32 cellular contexts compared by ENCODE assay signal in genomic region chr3:126375835-126376331, GRCh38. TPM values are rescaled to one million over a fixed set of nuclear protein-coding genes. Genes with fewer than 3 reads are reported as not detected.
A peak's percentile ranks its signal among the peaks of the same experiment; 100 is the strongest.
DNase-seq lines count a peak whose midpoint lies in the region; ATAC-seq, FAIRE-seq and TF ChIP-seq lines count a peak whose summit lies in the region.
"Had no signal": no experiment of that assay in that cellular context is flagged by ENCODE, and none has a peak within 500 bp of the region (broad histone marks: within the 10 kb centered on the region; RNA-seq: fewer than 3 reads in every experiment).

No MANE protein-coding gene starts in this region.

- no TSS peak for BruUV-seq in HepG2 (replicated peaks; lab: Mats Ljungman, UMichigan)

- peak overlapping the region; percentile 48 to 88 (median 79) for H3K4me2 ChIP-seq in BLaER1 treated with 17β-estradiol and CSF1 and Interleukin-3, amounts not matched to agents 10 nM and 100 nM
- no peak overlapping the region; the same call in 1 of the 2 replicates for H3K4me2 ChIP-seq in HepG2 (ENCODE audit: low read depth, low read length)
- H3K4me2 ChIP-seq: PC-9 had no signal

- no peaks in the 10 kb centered on the region for H3K79me2 ChIP-seq in HepG2 (ENCODE audit: insufficient read depth, low read length)

- POLR2A ChIA-PET in HepG2 (lab: Yijun Ruan, JAX): no interaction called here
- POLR2A ChIA-PET in activated CD8-positive, alpha-beta T cell treated with anti-CD3 and anti-CD28 coated beads, Interleukin-2, amount 10 ng/mL, durations not matched to agents 7 days and 5 days (lab: Charles Lee): no interaction called here

- H3K9ac ChIP-seq in BLaER1 treated with 17β-estradiol and CSF1 and Interleukin-3, amounts not matched to agents 10 nM and 100 nM: peak overlapping the region in 6 of 11 experiments; percentile 4 to 65 (median 45); a peak in 9 of 22 replicates
- peak overlapping the region; percentile 36 for H3K9ac ChIP-seq in SK-N-MC (ENCODE audit: insufficient read length)
- no peak overlapping the region for H3K9ac ChIP-seq in HepG2 (ENCODE audit: insufficient read depth, low read depth, low read length)
- H3K9ac ChIP-seq in subcutaneous abdominal adipose tissue (ENCODE audit: low read length in 5 of 5): no peak overlapping the region

- H3K36me3 Mint-ChIP-seq in activated CD8-positive, alpha-beta T cell treated with anti-CD3 and anti-CD28 coated beads, Interleukin-2, amount 10 ng/mL, durations not matched to agents 7 days and 5 days (ENCODE audit: low read depth): no peaks in the 10 kb centered on the region
- H3K36me3 Mint-ChIP-seq: mesothelial cell of epicardium, naive B cell had no signal

- no peak overlapping the region for H3K4me3 ChIP-seq in BLaER1 treated with 17β-estradiol and CSF1 and Interleukin-3, amounts not matched to agents 10 nM and 100 nM
- H3K4me3 ChIP-seq in SK-N-MC (peak overlapping the region; percentile 13), HepG2 (replicated peaks in 1 of 3; ENCODE audit: insufficient read depth in 1 of 3, low read depth in 2 of 3, low read length in 3 of 3) (no peak overlapping the region), subcutaneous abdominal adipose tissue (ENCODE audit: low read depth in 1 of 5, low read length in 5 of 5) (no peak overlapping the region)
- H3K4me3 ChIP-seq: MG63, PC-9, psoas muscle had no signal

- no peaks in the 10 kb centered on the region; a peak in 1 of 22 replicates for H4K20me1 ChIP-seq in BLaER1 treated with 17β-estradiol and CSF1 and Interleukin-3, amounts not matched to agents 10 nM and 100 nM
- no peaks in the 10 kb centered on the region for H4K20me1 ChIP-seq in HepG2 (ENCODE audit: insufficient read depth, low read length)

- 39% methylated on average over 3 of the region's 13 CpGs for WGBS in HepG2 (ENCODE audit: low lambda C conversion rate)

- TF ChIP-seq EP300 in HepG2 (IDR thresholded peaks at IDR 0.05; ENCODE audit: low read depth in 2 of 2, low read length in 2 of 2) (no peak), HepG2 (CRISPR knock-in tag; IDR thresholded peaks at IDR 0.05; ENCODE audit: borderline replicate concordance) (no peak)

- H3K9me3 ChIP-seq in BLaER1 treated with 17β-estradiol and CSF1 and Interleukin-3, amounts not matched to agents 10 nM and 100 nM (replicated peaks in 1 of 11): no peaks in the 10 kb centered on the region; a peak in 1 of 22 replicates
- H3K9me3 ChIP-seq in SK-N-MC (ENCODE audit: low read depth, low read length) (no peaks in the 10 kb centered on the region), HepG2 (ENCODE audit: low read length) (no peaks in the 10 kb centered on the region), subcutaneous abdominal adipose tissue (ENCODE audit: control insufficient read depth in 5 of 5, low read length in 5 of 5) (no peaks in the 10 kb centered on the region)
- H3K9me3 ChIP-seq: BE2C, MG63, psoas muscle had no signal

- no peak overlapping the region for H2AFZ ChIP-seq in HepG2 (ENCODE audit: low read length)
- H2AFZ ChIP-seq: PC-9 had no signal

- H3K27ac ChIP-seq in BLaER1 treated with 17β-estradiol and CSF1 and Interleukin-3, amounts not matched to agents 10 nM and 100 nM: peak overlapping the region in 3 of 11 experiments; percentile 10 to 37 (median 30); a peak in 4 of 22 replicates
- peak overlapping the region; percentile 54 for H3K27ac ChIP-seq in SK-N-MC
- H3K27ac ChIP-seq in HepG2 (ENCODE audit: extremely low read length, insufficient read depth, low read length): no peak overlapping the region
- peak overlapping the region; percentile 80 for H3K27ac ChIP-seq in subcutaneous abdominal adipose tissue (ENCODE audit: low read depth, low read length)
- H3K27ac ChIP-seq: PC-9, VCaP had no signal

- H3K9me3 Mint-ChIP-seq in activated CD8-positive, alpha-beta T cell treated with anti-CD3 and anti-CD28 coated beads, Interleukin-2, amount 10 ng/mL, durations not matched to agents 7 days and 5 days (ENCODE audit: insufficient read depth): no peaks in the 10 kb centered on the region
- H3K9me3 Mint-ChIP-seq: activated CD4-positive, alpha-beta T cell treated with anti-CD3 and anti-CD28 coated beads, Interleukin-2, amount 10 ng/mL, durations not matched to agents 7 days and 5 days; activated T-cell treated with anti-CD3 and anti-CD28 coated beads, Interleukin-2, amount 50 U/mL, for 4 hours; mesothelial cell of epicardium had no signal

- in situ Hi-C loops in HepG2 (cut with HindIII; ENCODE audit: extremely low pct_ligation_motif_present, low pct_unique_long_range_greater_than_20kb): no loop called here

- no peaks in the 10 kb centered on the region for H3K36me3 ChIP-seq in BLaER1 treated with 17β-estradiol and CSF1 and Interleukin-3, amounts not matched to agents 10 nM and 100 nM
- H3K36me3 ChIP-seq in SK-N-MC (ENCODE audit: insufficient read depth, low read length): no peaks in the 10 kb centered on the region
- no peaks in the 10 kb centered on the region for H3K36me3 ChIP-seq in HepG2 (replicated peaks in 1 of 2; ENCODE audit: control insufficient read depth in 1 of 2, insufficient read depth in 2 of 2, low read length in 2 of 2)
- no peaks in the 10 kb centered on the region for H3K36me3 ChIP-seq in subcutaneous abdominal adipose tissue (ENCODE audit: control insufficient read depth in 5 of 5, insufficient read depth in 5 of 5, low read length in 5 of 5)
- H3K36me3 ChIP-seq: BE2C, MG63 had no signal

- no peaks in the 10 kb centered on the region for H3K27me3 ChIP-seq in BLaER1 treated with 17β-estradiol and CSF1 and Interleukin-3, amounts not matched to agents 10 nM and 100 nM
- peaks cover 5 to 66% of the 10 kb centered on the region in 2 experiments for H3K27me3 ChIP-seq in HepG2 (ENCODE audit: control insufficient read depth in 1 of 2, insufficient read depth in 2 of 2, low read length in 2 of 2)
- H3K27me3 ChIP-seq in subcutaneous abdominal adipose tissue (ENCODE audit: control insufficient read depth in 5 of 5, insufficient read depth in 4 of 5, low read length in 5 of 5): peaks cover 0 to 3% (median 0%) of the 10 kb centered on the region in 5 donors
- H3K27me3 ChIP-seq: BE2C, MG63 had no signal

- intact Hi-C loops in HepG2 (cut with micrococcal nuclease; ENCODE audit: unreplicated experiment): no loop called here

- peaks cover under 1% of the 10 kb centered on the region for H3K27me3 Mint-ChIP-seq in activated CD8-positive, alpha-beta T cell treated with anti-CD3 and anti-CD28 coated beads, Interleukin-2, amount 10 ng/mL, durations not matched to agents 7 days and 5 days (ENCODE audit: low read depth)
- H3K27me3 Mint-ChIP-seq: activated CD4-positive, alpha-beta T cell treated with anti-CD3 and anti-CD28 coated beads, Interleukin-2, amount 10 ng/mL, durations not matched to agents 7 days and 5 days had no signal

- H3K27ac Mint-ChIP-seq in activated CD8-positive, alpha-beta T cell treated with anti-CD3 and anti-CD28 coated beads, Interleukin-2, amount 10 ng/mL, durations not matched to agents 7 days and 5 days: no peak overlapping the region
- H3K27ac Mint-ChIP-seq: activated CD4-positive, alpha-beta T cell treated with anti-CD3 and anti-CD28 coated beads, Interleukin-2, amount 10 ng/mL, durations not matched to agents 7 days and 5 days; effector memory CD8-positive, alpha-beta T cell; mesothelial cell of epicardium had no signal

- FAIRE-seq in HepG2 (lab: Jason Lieb, UNC): no peak
- FAIRE-seq in GM19239 (lab: Jason Lieb, UNC): no peak
- FAIRE-seq: GM18507, urothelium cell line had no signal

- H3K4me1 ChIP-seq in BLaER1 treated with 17β-estradiol and CSF1 and Interleukin-3, amounts not matched to agents 10 nM and 100 nM: peaks cover 16 to 39% (median 30%) of the 10 kb centered on the region in 10 experiments
- H3K4me1 ChIP-seq in HepG2 (ENCODE audit: insufficient read depth, low read length): peaks cover 42% of the 10 kb centered on the region
- H3K4me1 ChIP-seq in subcutaneous abdominal adipose tissue (ENCODE audit: control insufficient read depth in 5 of 5, insufficient read depth in 5 of 5, low read length in 5 of 5): peaks cover 7 to 51% (median 46%) of the 10 kb centered on the region in 5 donors
- H3K4me1 ChIP-seq: BE2C had no signal

- ATAC-seq in HepG2: no peak
- no peak for ATAC-seq in activated CD8-positive, alpha-beta T cell treated with anti-CD3 and anti-CD28 coated beads, Interleukin-2, amount 10 ng/mL, durations not matched to agents 7 days and 5 days
- ATAC-seq: activated T-cell treated with anti-CD3 and anti-CD28 coated beads, Interleukin-2, amount 50 U/mL, for 4 hours; effector memory CD8-positive, alpha-beta T cell had no signal

- no peak overlapping the region for H3K4me3 Mint-ChIP-seq in activated CD8-positive, alpha-beta T cell treated with anti-CD3 and anti-CD28 coated beads, Interleukin-2, amount 10 ng/mL, durations not matched to agents 7 days and 5 days
- H3K4me3 Mint-ChIP-seq: activated CD4-positive, alpha-beta T cell treated with anti-CD3 and anti-CD28 coated beads, Interleukin-2, amount 10 ng/mL, durations not matched to agents 7 days and 5 days; activated T-cell treated with anti-CD3 and anti-CD28 coated beads, Interleukin-2, amount 50 U/mL, for 4 hours; effector memory CD8-positive, alpha-beta T cell; mesothelial cell of epicardium; naive B cell had no signal

- CTCF ChIA-PET in HepG2 (lab: Yijun Ruan, JAX; ENCODE audit: low intra/inter-chr PET ratio, low total read pairs): no interaction called here
- CTCF ChIA-PET in activated CD8-positive, alpha-beta T cell treated with anti-CD3 and anti-CD28 coated beads, Interleukin-2, amount 10 ng/mL, durations not matched to agents 7 days and 5 days (lab: Charles Lee): no interaction called here

- TF ChIP-seq POLR2A in HepG2 (IDR thresholded peaks at IDR 0.05; ENCODE audit: insufficient read depth in 1 of 2, low read depth in 2 of 2, low read length in 2 of 2): no peak

- TF ChIP-seq RAD21 in HepG2 (CRISPR knock-in tag; IDR thresholded peaks at IDR 0.05): no peak

- no peaks in the 10 kb centered on the region for H3K4me1 Mint-ChIP-seq in activated CD8-positive, alpha-beta T cell treated with anti-CD3 and anti-CD28 coated beads, Interleukin-2, amount 10 ng/mL, durations not matched to agents 7 days and 5 days (ENCODE audit: low read depth)
- H3K4me1 Mint-ChIP-seq: activated CD4-positive, alpha-beta T cell treated with anti-CD3 and anti-CD28 coated beads, Interleukin-2, amount 10 ng/mL, durations not matched to agents 7 days and 5 days; naive B cell had no signal

- TF ChIP-seq CTCF in HepG2 (CRISPR knock-in tag; IDR thresholded peaks at IDR 0.05): no peak

- DNase-seq in SK-N-MC (ENCODE audit: low read depth, low spot score) (no peak), HepG2 (ENCODE audit: low spot score) (no peak), medulla oblongata (ENCODE audit: extremely low spot score) (no peak), GM19239 (ENCODE audit: insufficient read length, low spot score) (no peak)
- DNase-seq in activated CD8-positive, alpha-beta T cell treated with anti-CD3 and anti-CD28 coated beads, Interleukin-2, amount 10 ng/mL, durations not matched to agents 7 days and 5 days: no peak
- DNase-seq: activated CD4-positive, alpha-beta T cell treated with anti-CD3 and anti-CD28 coated beads, Interleukin-2, amount 10 ng/mL, durations not matched to agents 7 days and 5 days; activated T-cell treated with anti-CD3 and anti-CD28 coated beads, Interleukin-2, amount 50 U/mL, for 4 hours; BE2C; caudate nucleus; cortex of kidney; DMS153; effector memory CD8-positive, alpha-beta T cell; KBM-7; left ventricle myocardium superior; naive B cell; NCI-H1930; NCI-H226; NCI-H69; PC-9; SHP77; stimulated activated naive CD4-positive, alpha-beta T cell had no signal

RNA-seq across cellular contexts. Expression of gene KLF15, which starts 18.7 kb away (rescaled TPM):
- total RNA-seq in HepG2 (2016; rRNA removed; fragmentation: Illumina TruSeq; extraction: Trizol): 5.4 and 7.8 TPM in 2 replicates
- total RNA-seq in HepG2 (2016; cell fraction: cytosol; rRNA removed; fragmentation: Illumina TruSeq; extraction: Trizol; ENCODE audit: low read depth): 1.1 and 1.4 TPM in 2 replicates
- 5.0 and 8.2 TPM in 2 replicates for total RNA-seq in HepG2 (2016; cell fraction: insoluble cytoplasmic fraction; rRNA removed; fragmentation: Illumina TruSeq; extraction: Trizol)
- total RNA-seq in HepG2 (2016; cell fraction: membrane; rRNA removed; fragmentation: Illumina TruSeq; extraction: Trizol): 3.1 and 3.8 TPM in 2 replicates
- total RNA-seq in HepG2 (2016; cell fraction: nucleus; rRNA removed; fragmentation: Illumina TruSeq; extraction: Trizol): 6.2 and 8.6 TPM in 2 replicates
- 5.3 and 7.1 TPM in 2 replicates for polyA plus RNA-seq in HepG2 (2011; rRNA removed)
- 3.5 and 8.6 TPM in 2 replicates for polyA plus RNA-seq in HepG2 (2011; cell fraction: cytosol; rRNA removed)
- 10.1 and 15.9 TPM in 2 replicates for polyA plus RNA-seq in HepG2 (2011; cell fraction: nucleus; rRNA removed)
- polyA plus RNA-seq in HepG2 (2012): 3.1 and 3.5 TPM in 2 replicates
- polyA plus RNA-seq in HepG2 (2016; cell fraction: cytosol; fragmentation: Illumina TruSeq; extraction: Trizol; ENCODE audit: low read depth): 0.46 and 0.59 TPM in 2 replicates
- polyA plus RNA-seq in HepG2 (2016; cell fraction: insoluble cytoplasmic fraction; fragmentation: Illumina TruSeq; extraction: Trizol; ENCODE audit: low read depth): 5.6 and 7.2 TPM in 2 replicates
- polyA plus RNA-seq in HepG2 (2016; cell fraction: membrane; fragmentation: Illumina TruSeq; extraction: Trizol; ENCODE audit: low read depth): 1.9 and 2.3 TPM in 2 replicates
- polyA plus RNA-seq in HepG2 (2016; cell fraction: nucleus; fragmentation: Illumina TruSeq; extraction: Trizol; ENCODE audit: insufficient read depth, low read depth): 11.1 and 14.2 TPM in 2 replicates
- polyA minus RNA-seq in HepG2 (2011; rRNA and poly(A)+ RNA removed; ENCODE audit: low replicate concordance): 0.09 and 16.6 TPM in 2 replicates
- 3.5 and 3.9 TPM in 2 replicates for polyA minus RNA-seq in HepG2 (2011; cell fraction: cytosol; rRNA and poly(A)+ RNA removed)
- 9.2 and 10.2 TPM in 2 replicates for polyA minus RNA-seq in HepG2 (2011; cell fraction: nucleus; rRNA and poly(A)+ RNA removed)
- not detected for total RNA-seq in activated CD8-positive, alpha-beta T cell treated with anti-CD3 and anti-CD28 coated beads, Interleukin-2, amount 10 ng/mL, durations not matched to agents 7 days and 5 days
- total RNA-seq: activated CD4-positive, alpha-beta T cell treated with anti-CD3 and anti-CD28 coated beads, Interleukin-2, amount 10 ng/mL, durations not matched to agents 7 days and 5 days; epithelial cell of proximal tubule had no signal

RNA-seq across cellular contexts. Expression of gene CFAP100, which starts 18.8 kb away (rescaled TPM):
- 0.36 TPM in 1 of 2 replicates, not detected in the other for total RNA-seq in HepG2 (2016; rRNA removed; fragmentation: Illumina TruSeq; extraction: Trizol)
- total RNA-seq in HepG2 (2016; cell fraction: cytosol; rRNA removed; fragmentation: Illumina TruSeq; extraction: Trizol; ENCODE audit: low read depth): not detected in 2 replicates
- 0.43 TPM in 1 of 2 replicates, not detected in the other for total RNA-seq in HepG2 (2016; cell fraction: insoluble cytoplasmic fraction; rRNA removed; fragmentation: Illumina TruSeq; extraction: Trizol)
- total RNA-seq in HepG2 (2016; cell fraction: membrane; rRNA removed; fragmentation: Illumina TruSeq; extraction: Trizol): not detected in 2 replicates
- not detected in 2 replicates for total RNA-seq in HepG2 (2016; cell fraction: nucleus; rRNA removed; fragmentation: Illumina TruSeq; extraction: Trizol)
- 0.32 and 0.63 TPM in 2 replicates for polyA plus RNA-seq in HepG2 (2011; rRNA removed)
- polyA plus RNA-seq in HepG2 (2011; cell fraction: cytosol; rRNA removed): 0.58 and 0.59 TPM in 2 replicates
- 0.42 and 0.63 TPM in 2 replicates for polyA plus RNA-seq in HepG2 (2011; cell fraction: nucleus; rRNA removed)
- 0.09 and 1.1 TPM in 2 replicates for polyA plus RNA-seq in HepG2 (2012)
- polyA plus RNA-seq in HepG2 (2016; cell fraction: cytosol; fragmentation: Illumina TruSeq; extraction: Trizol; ENCODE audit: low read depth): not detected in 2 replicates
- 0.30 TPM in 1 of 2 replicates, not detected in the other for polyA plus RNA-seq in HepG2 (2016; cell fraction: insoluble cytoplasmic fraction; fragmentation: Illumina TruSeq; extraction: Trizol; ENCODE audit: low read depth)
- polyA plus RNA-seq in HepG2 (2016; cell fraction: membrane; fragmentation: Illumina TruSeq; extraction: Trizol; ENCODE audit: low read depth): not detected in 2 replicates
- not detected in 2 replicates for polyA plus RNA-seq in HepG2 (2016; cell fraction: nucleus; fragmentation: Illumina TruSeq; extraction: Trizol; ENCODE audit: insufficient read depth, low read depth)
- 0.12 TPM in 1 of 2 replicates, not detected in the other for polyA minus RNA-seq in HepG2 (2011; rRNA and poly(A)+ RNA removed; ENCODE audit: low replicate concordance)
- polyA minus RNA-seq in HepG2 (2011; cell fraction: cytosol; rRNA and poly(A)+ RNA removed): 1.1 TPM in 1 of 2 replicates, not detected in the other
- not detected in 2 replicates for polyA minus RNA-seq in HepG2 (2011; cell fraction: nucleus; rRNA and poly(A)+ RNA removed)
- total RNA-seq in activated CD8-positive, alpha-beta T cell treated with anti-CD3 and anti-CD28 coated beads, Interleukin-2, amount 10 ng/mL, durations not matched to agents 7 days and 5 days: not detected
- total RNA-seq: activated CD4-positive, alpha-beta T cell treated with anti-CD3 and anti-CD28 coated beads, Interleukin-2, amount 10 ng/mL, durations not matched to agents 7 days and 5 days; activated T-cell treated with anti-CD3 and anti-CD28 coated beads, Interleukin-2, amount 50 U/mL, for 4 hours; epithelial cell of proximal tubule; H4; left ventricle myocardium superior; mesothelial cell of epicardium; PC-9; psoas muscle; skeletal muscle tissue had no signal
- polyA plus RNA-seq: psoas muscle had no signal

Comparison
In these comparisons a context has a peak if more than half of its experiments do, and no peak if none do; other contexts are left out.
1. H3K9ac ChIP-seq: peak in BLaER1 treated with 17β-estradiol and CSF1 and Interleukin-3, amounts not matched to agents 10 nM and 100 nM (6 of 11) and SK-N-MC (single experiment); none in HepG2 (single experiment) and subcutaneous abdominal adipose tissue (0 of 5).